Comparison of ENCODE assay signal across 21 cellular contexts in the genomic region with DNA sequence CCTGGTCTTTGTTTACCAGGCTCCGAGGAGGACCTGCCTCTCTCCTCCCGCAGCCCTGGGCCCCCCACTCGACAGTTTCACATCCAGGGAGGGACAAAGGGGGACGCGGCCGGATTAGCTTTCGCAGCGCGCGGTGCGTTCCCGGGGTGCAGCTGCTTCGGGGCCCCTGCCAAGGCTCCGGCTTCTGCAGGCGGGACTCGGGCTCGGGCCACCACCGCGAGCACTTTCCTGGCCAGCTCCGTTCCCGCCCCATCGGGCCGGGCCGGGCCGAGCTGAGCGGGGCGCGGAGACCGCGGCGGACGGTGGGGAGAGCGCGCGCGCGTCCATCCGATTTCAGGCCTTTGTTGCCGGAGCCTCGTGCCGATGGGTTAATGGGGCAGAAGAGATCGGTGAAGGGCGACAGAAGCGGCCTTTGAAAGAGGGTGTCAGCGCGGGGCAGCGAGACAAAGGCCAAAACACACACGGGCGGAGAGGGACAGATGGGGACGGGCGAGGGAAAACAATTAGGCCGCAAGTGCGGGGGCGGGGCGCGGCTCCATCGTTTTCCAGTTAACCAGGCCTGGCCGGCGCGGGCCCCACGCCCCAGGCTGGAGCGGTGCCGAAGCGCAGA. TPM values are rescaled to one million over a fixed set of nuclear protein-coding genes. Genes with fewer than 3 reads are reported as not detected.
A peak's percentile ranks its signal among the peaks of the same experiment; 100 is the strongest.
DNase-seq lines count a peak whose midpoint lies in the region; ATAC-seq lines count a peak whose summit lies in the region.
"Had no signal": no experiment of that assay in that cellular context is flagged by ENCODE, and none has a peak within 500 bp of the region (broad histone marks: within the 10 kb centered on the region; RNA-seq: fewer than 3 reads in every experiment).

No MANE protein-coding gene starts in this region.

- H2BK15ac ChIP-seq in mesendoderm (replicated peaks; ENCODE audit: low read depth): no peak overlapping the region

- intact Hi-C loops in sciatic nerve (cut with DNase I): loop anchor here (10.0 kb wide), 1 partner anchor 251 kb away; no protein-coding TSS in a partner anchor

- H3K4me1 ChIP-seq in ACC112 (ENCODE audit: control insufficient read depth, insufficient read depth, low read length, unreplicated experiment) (no peaks in the 10 kb centered on the region), mesendoderm (ENCODE audit: control insufficient read depth, low read depth, low read length) (peaks cover 3% of the 10 kb centered on the region)

- H3K56ac ChIP-seq in mesendoderm (ENCODE audit: low read length): peak overlapping the region; percentile 49

- no peak overlapping the region for H3K27ac ChIP-seq in ACC112 (ENCODE audit: low read depth, low read length)
- no peak overlapping the region for H3K27ac ChIP-seq in mesendoderm (ENCODE audit: low read depth, low read length)
- H3K27ac ChIP-seq: BLaER1, HL-60 had no signal

- H2AK5ac ChIP-seq in mesendoderm (ENCODE audit: low read length): no peak overlapping the region

- DNase-seq in GM19240 (ENCODE audit: insufficient read length, low spot score) (peak; percentile 1), cerebellum (ENCODE audit: low spot score) (peak; percentile 72), mesendoderm (no peak), SKM-1 treated with dmso at 0.1 percent for 144 hours (lab: John Stamatoyannopoulos, UW; ENCODE audit: unreplicated experiment) (no peak), kidney tubule cell (ENCODE audit: low spot score) (no peak), sciatic nerve (ENCODE audit: low spot score) (no peak)
- DNase-seq: activated CD4-positive, alpha-beta T cell treated with anti-CD3 and anti-CD28 coated beads, Interleukin-2, amount 50 U/mL, for 1 hour; NCI-H187; NCI-H526; RPMI8226 had no signal

- H2BK5ac ChIP-seq in mesendoderm (ENCODE audit: low read length): no peak overlapping the region

- peak overlapping the region; percentile 89 for H3K23ac ChIP-seq in mesendoderm (ENCODE audit: low read length)

- H3K18ac ChIP-seq in mesendoderm (ENCODE audit: low read length): no peak overlapping the region

- H3K79me1 ChIP-seq in mesendoderm (ENCODE audit: low read length): no peaks in the 10 kb centered on the region

- H3K4ac ChIP-seq in mesendoderm (ENCODE audit: low read depth, low read length): no peak overlapping the region

- H3K4me2 ChIP-seq in mesendoderm (ENCODE audit: low read length): peak overlapping the region; percentile 67
- H3K4me2 ChIP-seq: BLaER1 had no signal

- H4K5ac ChIP-seq in mesendoderm (ENCODE audit: low read length): no peak overlapping the region

- no peak overlapping the region for H2AFZ ChIP-seq in ACC112 (ENCODE audit: low read length, unreplicated experiment)

- no peak overlapping the region for H2BK120ac ChIP-seq in mesendoderm (ENCODE audit: low read depth, low read length)

- no peak for ATAC-seq in esophagus mucosa
- ATAC-seq in sciatic nerve: no peak
- ATAC-seq: GM12878 had no signal

- H3K4me3 ChIP-seq in ACC112 (ENCODE audit: low read depth, low read length) (0 out of 2 replicates have a peak overlapping the region, but pooled peaks have one; percentile 39), mesendoderm (ENCODE audit: low read length) (no peak overlapping the region)
- H3K4me3 ChIP-seq: BLaER1, GM12878 had no signal

- no CpG with 5 or more reads among the region's 64 CpGs for WGBS in mesendoderm (ENCODE audit: extremely low coverage, insufficient coverage, low lambda C conversion rate)

- H4K8ac ChIP-seq in mesendoderm (ENCODE audit: low read depth, low read length): no peak overlapping the region

- H3K79me2 ChIP-seq in ACC112 (ENCODE audit: control insufficient read depth, insufficient read depth, low read length, unreplicated experiment) (no peaks in the 10 kb centered on the region), mesendoderm (ENCODE audit: control insufficient read depth, insufficient read depth, low read length) (no peaks in the 10 kb centered on the region)

- peaks cover 81% of the 10 kb centered on the region for H3K27me3 ChIP-seq in ACC112 (ENCODE audit: insufficient read depth, low read length)
- peaks cover 46% of the 10 kb centered on the region for H3K27me3 ChIP-seq in mesendoderm (ENCODE audit: insufficient read depth, low read length, poor library complexity)

- peak overlapping the region; percentile 45 for H3K9ac ChIP-seq in mesendoderm (ENCODE audit: low read length)
- H3K9ac ChIP-seq: BLaER1 had no signal

- H3K36me3 ChIP-seq in ACC112 (ENCODE audit: insufficient read depth, low read length) (no peaks in the 10 kb centered on the region), mesendoderm (ENCODE audit: control insufficient read depth, insufficient read depth, low read length) (no peaks in the 10 kb centered on the region)
- H3K36me3 ChIP-seq: BLaER1 had no signal

RNA-seq across cellular contexts. Expression of a gene that starts 8.5 kb away (rescaled TPM):
- total RNA-seq in cerebellum (15.5 TPM), esophagus mucosa (not detected), sciatic nerve (not detected)
- not detected for polyA plus RNA-seq in mesendoderm (2013, experiment 1 of 2)
- polyA plus RNA-seq in mesendoderm (2013, experiment 2 of 2): not detected
- total RNA-seq: Daoy; GM12878; M059J; mucosa of gallbladder; posterior vena cava; T-helper 1 cell treated with Interleukin-12 subunit alpha and Interleukin-12 subunit beta and Interleukin-4 antibody, amounts not matched to agents 30 ng/mL and 1 ng/mL, for 36 hours had no signal
- polyA plus RNA-seq: GM12878, keratinocyte had no signal

Comparison
In these comparisons a context has a peak if more than half of its experiments do, and no peak if none do; other contexts are left out.
1. DNase-seq: peak in GM19240 (single experiment) and cerebellum (single experiment); none in mesendoderm (single experiment), SKM-1 treated with dmso at 0.1 percent for 144 hours (single experiment), kidney tubule cell (single experiment) and sciatic nerve (single experiment).
2. RNA of a gene that starts 8.5 kb away (total RNA-seq): 15.5 TPM in cerebellum (single experiment); not detected in esophagus mucosa (single experiment) and not detected in sciatic nerve (single experiment); every median in the first group is over 10 times any median in the second.